In genomic region chr7:90764848-90765570, GRCh38 we compare ENCODE assay signal across 12 cellular contexts.
DNase-seq lines count a peak whose midpoint lies in the region; ATAC-seq lines count a peak whose summit lies in the region.
"Had no signal": no experiment of that assay in that cellular context is flagged by ENCODE, and none has a peak within 500 bp of the region (broad histone marks: within the 10 kb centered on the region; RNA-seq: fewer than 3 reads in every experiment).

No MANE protein-coding gene starts in this region.

- no peaks in the 10 kb centered on the region for H3K4me1 Mint-ChIP-seq in activated T-cell treated with anti-CD3 and anti-CD28 coated beads, Interleukin-2, amount 50 U/mL, for 72 hours (ENCODE audit: low read depth)
- H3K4me1 Mint-ChIP-seq: activated CD8-positive, alpha-beta memory T cell treated with anti-CD3 and anti-CD28 coated beads, Interleukin-2, amount 10 ng/mL, durations not matched to agents 7 days and 5 days; natural killer cell had no signal

- no peaks in the 10 kb centered on the region for H3K36me3 Mint-ChIP-seq in activated T-cell treated with anti-CD3 and anti-CD28 coated beads, Interleukin-2, amount 50 U/mL, for 72 hours (ENCODE audit: insufficient read depth in 2 of 2)
- H3K36me3 Mint-ChIP-seq: activated CD8-positive, alpha-beta memory T cell treated with anti-CD3 and anti-CD28 coated beads, Interleukin-2, amount 10 ng/mL, durations not matched to agents 7 days and 5 days; activated naive CD8-positive, alpha-beta T cell; natural killer cell had no signal

- H3K9ac ChIP-seq in Karpas-422 (ENCODE audit: low read length): peak overlapping the region; percentile 54

- no peaks in the 10 kb centered on the region for H4K20me1 ChIP-seq in Karpas-422 (ENCODE audit: insufficient read depth, low read depth, low read length)

- H3K4me2 ChIP-seq in Karpas-422 (ENCODE audit: low read depth, low read length, poor library complexity, severe bottlenecking): peak overlapping the region; percentile 65

- peaks cover 0 to 2% of the 10 kb centered on the region in 2 donors for H3K9me3 Mint-ChIP-seq in activated T-cell treated with anti-CD3 and anti-CD28 coated beads, Interleukin-2, amount 50 U/mL, for 72 hours

- no peaks in the 10 kb centered on the region for H3K9me2 ChIP-seq in Karpas-422 (replicated peaks; ENCODE audit: insufficient read depth, low read length)

- H3K27me3 ChIP-seq in Karpas-422 (ENCODE audit: low read length): no peaks in the 10 kb centered on the region

- peak overlapping the region; percentile 36 for H3K4me3 ChIP-seq in Karpas-422 (ENCODE audit: low read length)

- no peak overlapping the region for H2AFZ ChIP-seq in Karpas-422 (ENCODE audit: low read length)

- peaks cover 86% of the 10 kb centered on the region for H3K4me1 ChIP-seq in Karpas-422 (ENCODE audit: low read length)

- peaks cover 87% of the 10 kb centered on the region for H3K79me2 ChIP-seq in Karpas-422 (ENCODE audit: low read length)

- H3K9me3 ChIP-seq in Karpas-422 (ENCODE audit: low read length): no peaks in the 10 kb centered on the region

- H3K27ac Mint-ChIP-seq in activated T-cell treated with anti-CD3 and anti-CD28 coated beads, Interleukin-2, amount 50 U/mL, for 72 hours: no peak overlapping the region
- H3K27ac Mint-ChIP-seq: activated CD8-positive, alpha-beta memory T cell treated with anti-CD3 and anti-CD28 coated beads, Interleukin-2, amount 10 ng/mL, durations not matched to agents 7 days and 5 days; activated naive CD8-positive, alpha-beta T cell; natural killer cell had no signal

- H3K27ac ChIP-seq in Karpas-422 (ENCODE audit: low read length): peak overlapping the region; percentile 93

- peaks cover 15% of the 10 kb centered on the region; the same call in 1 of the 2 replicates for H3K36me3 ChIP-seq in Karpas-422 (ENCODE audit: insufficient read depth, low read length)

- intact Hi-C loops in sciatic nerve (cut with DNase I): no loop called here

- peak; percentile 69 for ATAC-seq in sciatic nerve
- ATAC-seq in GM21576 (IDR thresholded peaks at IDR 0.05; ENCODE audit: unreplicated experiment): no peak
- no peak for ATAC-seq in activated T-cell treated with anti-CD3 and anti-CD28 coated beads, Interleukin-2, amount 50 U/mL, for 72 hours (replicated peaks in 1 of 2)
- ATAC-seq: activated CD8-positive, alpha-beta memory T cell treated with anti-CD3 and anti-CD28 coated beads, Interleukin-2, amount 10 ng/mL, durations not matched to agents 7 days and 5 days; natural killer cell had no signal

- DNase-seq in NOMO-1 treated with DMSO at 0.1 percent for 48 hours (lab: John Stamatoyannopoulos, UW; ENCODE audit: unreplicated experiment) (peak; percentile 17), NOMO-1 treated with dmso at 0.1 percent for 144 hours (lab: John Stamatoyannopoulos, UW; ENCODE audit: unreplicated experiment) (no peak), Karpas-422 (peak; percentile 89), foreskin melanocyte (peak; percentile 24), sciatic nerve (ENCODE audit: low spot score) (no peak), cerebellar cortex (ENCODE audit: low spot score) (no peak)
- no peak for DNase-seq in activated T-cell treated with anti-CD3 and anti-CD28 coated beads, Interleukin-2, amount 50 U/mL, for 72 hours
- DNase-seq: activated CD8-positive, alpha-beta memory T cell treated with anti-CD3 and anti-CD28 coated beads, Interleukin-2, amount 10 ng/mL, durations not matched to agents 7 days and 5 days; natural killer cell; T-helper 9 cell had no signal

- H3K27me3 Mint-ChIP-seq in activated T-cell treated with anti-CD3 and anti-CD28 coated beads, Interleukin-2, amount 50 U/mL, for 72 hours (ENCODE audit: low read depth): no peaks in the 10 kb centered on the region
- H3K27me3 Mint-ChIP-seq: activated CD8-positive, alpha-beta memory T cell treated with anti-CD3 and anti-CD28 coated beads, Interleukin-2, amount 10 ng/mL, durations not matched to agents 7 days and 5 days; activated naive CD8-positive, alpha-beta T cell had no signal

- H3K4me3 Mint-ChIP-seq in activated T-cell treated with anti-CD3 and anti-CD28 coated beads, Interleukin-2, amount 50 U/mL, for 72 hours: no peak overlapping the region
- H3K4me3 Mint-ChIP-seq: activated CD8-positive, alpha-beta memory T cell treated with anti-CD3 and anti-CD28 coated beads, Interleukin-2, amount 10 ng/mL, durations not matched to agents 7 days and 5 days; activated naive CD8-positive, alpha-beta T cell; natural killer cell had no signal

Comparison
In these comparisons a context has a peak if more than half of its experiments do, and no peak if none do; other contexts are left out.
1. DNase-seq: peak in NOMO-1 treated with DMSO at 0.1 percent for 48 hours (single experiment), Karpas-422 (single experiment) and foreskin melanocyte (single experiment); none in NOMO-1 treated with dmso at 0.1 percent for 144 hours (single experiment), sciatic nerve (single experiment), cerebellar cortex (single experiment) and activated T-cell treated with anti-CD3 and anti-CD28 coated beads, Interleukin-2, amount 50 U/mL, for 72 hours (0 of 2).